In genomic region chr5:134489227-134489944, GRCh38 we compare ENCODE assay signal across 1 cellular context.
TF ChIP-seq lines count a peak whose summit lies in the region.

No MANE protein-coding gene starts in this region.

TF ChIP-seq in HepG2, 621 proteins besides CTCF, POLR2A, EP300 and RAD21 (continued from another document):
- TF ChIP-seq, protein P1, sequence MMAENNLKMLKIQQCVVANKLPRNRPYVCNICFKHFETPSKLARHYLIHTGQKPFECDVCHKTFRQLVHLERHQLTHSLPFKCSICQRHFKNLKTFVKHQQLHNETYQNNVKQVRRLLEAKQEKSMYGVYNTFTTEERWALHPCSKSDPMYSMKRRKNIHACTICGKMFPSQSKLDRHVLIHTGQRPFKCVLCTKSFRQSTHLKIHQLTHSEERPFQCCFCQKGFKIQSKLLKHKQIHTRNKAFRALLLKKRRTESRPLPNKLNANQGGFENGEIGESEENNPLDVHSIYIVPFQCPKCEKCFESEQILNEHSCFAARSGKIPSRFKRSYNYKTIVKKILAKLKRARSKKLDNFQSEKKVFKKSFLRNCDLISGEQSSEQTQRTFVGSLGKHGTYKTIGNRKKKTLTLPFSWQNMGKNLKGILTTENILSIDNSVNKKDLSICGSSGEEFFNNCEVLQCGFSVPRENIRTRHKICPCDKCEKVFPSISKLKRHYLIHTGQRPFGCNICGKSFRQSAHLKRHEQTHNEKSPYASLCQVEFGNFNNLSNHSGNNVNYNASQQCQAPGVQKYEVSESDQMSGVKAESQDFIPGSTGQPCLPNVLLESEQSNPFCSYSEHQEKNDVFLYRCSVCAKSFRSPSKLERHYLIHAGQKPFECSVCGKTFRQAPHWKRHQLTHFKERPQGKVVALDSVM (CRISPR knock-in tag; IDR thresholded peaks at IDR 0.05): peak; percentile 37; the same call in 1 of the 2 replicates
- TF ChIP-seq ZNF547 (CRISPR knock-in tag; IDR thresholded peaks at IDR 0.05): no peak
